Comparison of ENCODE assay signal across 7 cellular contexts in genomic region chr17:9389116-9389515, GRCh38.
DNase-seq lines count a peak whose midpoint lies in the region; ATAC-seq and TF ChIP-seq lines count a peak whose summit lies in the region.

No MANE protein-coding gene starts in this region.

- H3K4me1 Mint-ChIP-seq in T-helper 17 cell (peaks cover 9% of the 10 kb centered on the region), mesothelial cell of epicardium (peaks cover 7% of the 10 kb centered on the region)

- DNase-seq in T-helper 17 cell, result no peak
- DNase-seq in mesothelial cell of epicardium (ENCODE audit: low spot score in 2 of 2, unreplicated experiment in 2 of 2), result no peak
- no peak for DNase-seq in NCI-H187 (lab: John Stamatoyannopoulos, UW)
- DNase-seq in substantia nigra (lab: John Stamatoyannopoulos, UW), result no peak
- no peak for DNase-seq in NCI-H146 (lab: John Stamatoyannopoulos, UW)

- ATAC-seq in GM18858 (IDR thresholded peaks at IDR 0.05; ENCODE audit: unreplicated experiment) (peak; percentile 87), HG02642 (IDR thresholded peaks at IDR 0.05; ENCODE audit: poor library complexity, unreplicated experiment) (peak; percentile 78), T-helper 17 cell (peak; percentile 81)

- no peak overlapping the region for H3K4me3 Mint-ChIP-seq in T-helper 17 cell
- H3K4me3 Mint-ChIP-seq in mesothelial cell of epicardium, result no peak overlapping the region

- TF ChIP-seq CTCF in mesothelial cell of epicardium (IDR thresholded peaks at IDR 0.05; ENCODE audit: unreplicated experiment), result no peak

- peaks cover 5% of the 10 kb centered on the region for H3K36me3 Mint-ChIP-seq in T-helper 17 cell (ENCODE audit: low read depth)
- peaks cover 21% of the 10 kb centered on the region for H3K36me3 Mint-ChIP-seq in mesothelial cell of epicardium

- H3K27me3 Mint-ChIP-seq in T-helper 17 cell (no peaks in the 10 kb centered on the region), mesothelial cell of epicardium (ENCODE audit: low read depth) (no peaks in the 10 kb centered on the region)

- H3K27ac Mint-ChIP-seq in T-helper 17 cell, result peak overlapping the region; percentile 51
- peak overlapping the region; percentile 79 for H3K27ac Mint-ChIP-seq in mesothelial cell of epicardium

- H3K9me3 Mint-ChIP-seq in mesothelial cell of epicardium, result peaks cover 28% of the 10 kb centered on the region

- no peak overlapping the region for H3K27ac ChIP-seq in substantia nigra (ENCODE audit: low read depth, low read length, poor library complexity, severe bottlenecking)

- peaks cover 6% of the 10 kb centered on the region for H3K9me3 ChIP-seq in T-helper 17 cell (ENCODE audit: control insufficient read depth, low read length, poor library complexity, severe bottlenecking)
